ENCODE assay signal across 21 cellular contexts in the genomic region with DNA sequence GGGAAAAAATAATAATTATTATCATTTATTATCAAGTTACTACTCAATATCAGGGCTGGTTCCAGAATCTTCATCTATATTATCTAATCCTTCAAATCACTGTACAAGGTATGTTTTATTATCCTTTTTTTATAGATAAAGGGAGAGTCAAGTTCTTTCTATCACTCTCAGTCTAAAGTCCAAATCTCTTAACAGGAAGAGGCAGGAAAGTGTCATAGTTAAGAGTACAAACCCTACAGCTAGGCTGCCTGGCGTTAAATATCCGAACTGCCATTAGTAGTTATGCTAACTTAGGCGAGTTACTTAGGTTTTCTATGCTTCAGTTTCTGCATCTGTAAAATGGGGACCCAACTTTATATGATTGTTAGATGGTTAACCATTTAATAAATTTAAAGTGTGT.
DNase-seq lines count a peak whose midpoint lies in the region; ATAC-seq lines count a peak whose summit lies in the region.
"Had no signal": no experiment of that assay in that cellular context is flagged by ENCODE, and none has a peak within 500 bp of the region (broad histone marks: within the 10 kb centered on the region; RNA-seq: fewer than 3 reads in every experiment).

No MANE protein-coding gene starts in this region.

- intact Hi-C loops in left colon (cut with DNase I, micrococcal nuclease) = no loop called here

- DNase-seq in LoVo (ENCODE audit: low spot score) (peak; percentile 30), left colon (peak in 1 of 2 donors; percentile 7)
- no peak for DNase-seq in activated T-cell treated with anti-CD3 and anti-CD28 coated beads, Interleukin-2, amount 50 U/mL, for 48 hours
- DNase-seq: 8988T; ACHN; AML-193; C1 segment of cervical spinal cord; CD4-positive, alpha-beta memory T cell; CD4-positive, CD25-positive, alpha-beta regulatory T cell; CD8-positive, alpha-beta memory T cell; COR-L47; DMS 273 treated with DMSO at 0.1 percent for 48 hours; DMS153; DMS53; DMS79; DND-41; EL; GDM1 had no signal

- ATAC-seq in left colon (peak; percentile 98), HG02970 (IDR thresholded peaks at IDR 0.05; ENCODE audit: low FRiP score, unreplicated experiment) (no peak), HG03159 (IDR thresholded peaks at IDR 0.05; ENCODE audit: unreplicated experiment) (no peak)
- ATAC-seq: GM12878 had no signal
